In genomic region chr14:104267895-104268294, GRCh38 we compare ENCODE assay signal across 1 cellular context.
TF ChIP-seq lines count a peak whose summit lies in the region.

No MANE protein-coding gene starts in this region.

TF ChIP-seq in K562, 482 proteins besides CTCF, POLR2A, EP300 and RAD21 (continued from another document):
- TF ChIP-seq E4F1 (CRISPR knock-in tag; IDR thresholded peaks at IDR 0.05; ENCODE audit: borderline replicate concordance) (no peak), SRSF1 (IDR thresholded peaks at IDR 0.05; ENCODE audit: low read depth, low read length) (no peak), GABPA (tag; conservative IDR thresholded peaks at IDR 0.05; ENCODE audit: low read depth) (peak; percentile 58), TFAP4 (CRISPR knock-in tag; IDR thresholded peaks at IDR 0.05; ENCODE audit: borderline replicate concordance) (no peak), EWSR1 (IDR thresholded peaks at IDR 0.05; ENCODE audit: borderline replicate concordance, low read depth, partially characterized antibody) (no peak), BRF1 (IDR thresholded peaks at IDR 0.05; ENCODE audit: borderline replicate concordance, extremely low read depth, insufficient read length) (no peak), PRMT5 (CRISPR knock-in tag; IDR thresholded peaks at IDR 0.05) (no peak), NEUROD1 (IDR thresholded peaks at IDR 0.05; ENCODE audit: borderline replicate concordance, low read depth, low read length, partially characterized antibody) (no peak), BCL6 (CRISPR knock-in tag; IDR thresholded peaks at IDR 0.05) (no peak), FOXP4 (CRISPR knock-in tag; IDR thresholded peaks at IDR 0.05; ENCODE audit: borderline replicate concordance) (no peak), HOXB6 (CRISPR knock-in tag; IDR thresholded peaks at IDR 0.05; ENCODE audit: borderline replicate concordance) (no peak), ZBTB1 (CRISPR knock-in tag; IDR thresholded peaks at IDR 0.05; ENCODE audit: borderline replicate concordance, low read depth) (no peak)
TF ChIP-seq in K562: peak in this region for 3.
